2 cellular contexts compared by ENCODE assay signal in the genomic region with DNA sequence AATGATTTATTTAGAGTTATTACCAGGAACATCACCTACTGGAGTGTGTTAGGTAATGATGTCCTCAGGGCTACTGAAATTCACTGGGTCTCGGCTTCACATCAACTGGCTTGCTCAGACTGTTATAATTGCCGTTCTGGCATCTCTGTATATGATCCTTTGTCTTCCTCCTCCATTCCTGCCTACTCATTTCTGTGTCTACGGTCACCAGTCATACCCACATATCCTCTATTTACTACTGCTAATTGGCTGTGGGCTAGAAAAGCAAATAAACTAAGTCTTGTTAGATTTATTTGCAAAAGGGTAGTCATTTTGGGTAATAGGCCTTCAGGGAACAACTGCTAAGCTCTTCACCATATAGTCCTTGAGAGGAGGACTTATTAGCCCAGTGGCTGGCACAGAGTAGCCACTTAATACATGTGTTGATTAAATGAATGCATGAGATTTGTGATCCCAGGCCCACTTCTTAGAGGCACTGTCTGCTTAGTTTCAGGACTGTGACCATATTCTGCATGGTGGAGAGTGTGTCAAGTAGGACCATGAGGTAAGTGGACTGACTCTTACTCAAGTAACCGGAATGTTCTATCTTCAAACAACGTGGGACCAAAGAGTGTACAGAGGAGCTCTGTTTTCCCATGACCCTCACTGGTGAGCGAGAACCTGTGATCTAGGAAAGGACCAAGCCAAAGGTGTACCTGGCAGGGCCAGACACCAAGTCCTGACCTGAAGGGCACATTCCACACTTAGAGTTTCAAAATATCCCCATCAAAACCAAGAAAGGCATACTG.
A peak's percentile ranks its signal among the peaks of the same experiment; 100 is the strongest.
TF ChIP-seq lines count a peak whose summit lies in the region.

No MANE protein-coding gene starts in this region.

TF ChIP-seq in HEK293, 187 proteins besides CTCF, POLR2A, EP300 and RAD21:
- TF ChIP-seq, protein P1, sequence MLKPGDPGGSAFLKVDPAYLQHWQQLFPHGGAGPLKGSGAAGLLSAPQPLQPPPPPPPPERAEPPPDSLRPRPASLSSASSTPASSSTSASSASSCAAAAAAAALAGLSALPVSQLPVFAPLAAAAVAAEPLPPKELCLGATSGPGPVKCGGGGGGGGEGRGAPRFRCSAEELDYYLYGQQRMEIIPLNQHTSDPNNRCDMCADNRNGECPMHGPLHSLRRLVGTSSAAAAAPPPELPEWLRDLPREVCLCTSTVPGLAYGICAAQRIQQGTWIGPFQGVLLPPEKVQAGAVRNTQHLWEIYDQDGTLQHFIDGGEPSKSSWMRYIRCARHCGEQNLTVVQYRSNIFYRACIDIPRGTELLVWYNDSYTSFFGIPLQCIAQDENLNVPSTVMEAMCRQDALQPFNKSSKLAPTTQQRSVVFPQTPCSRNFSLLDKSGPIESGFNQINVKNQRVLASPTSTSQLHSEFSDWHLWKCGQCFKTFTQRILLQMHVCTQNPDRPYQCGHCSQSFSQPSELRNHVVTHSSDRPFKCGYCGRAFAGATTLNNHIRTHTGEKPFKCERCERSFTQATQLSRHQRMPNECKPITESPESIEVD (tag by site-specific recombination; IDR thresholded peaks at IDR 0.05): peak; percentile 19; the same call in 1 of the 2 replicates
- TF ChIP-seq, protein P2, sequence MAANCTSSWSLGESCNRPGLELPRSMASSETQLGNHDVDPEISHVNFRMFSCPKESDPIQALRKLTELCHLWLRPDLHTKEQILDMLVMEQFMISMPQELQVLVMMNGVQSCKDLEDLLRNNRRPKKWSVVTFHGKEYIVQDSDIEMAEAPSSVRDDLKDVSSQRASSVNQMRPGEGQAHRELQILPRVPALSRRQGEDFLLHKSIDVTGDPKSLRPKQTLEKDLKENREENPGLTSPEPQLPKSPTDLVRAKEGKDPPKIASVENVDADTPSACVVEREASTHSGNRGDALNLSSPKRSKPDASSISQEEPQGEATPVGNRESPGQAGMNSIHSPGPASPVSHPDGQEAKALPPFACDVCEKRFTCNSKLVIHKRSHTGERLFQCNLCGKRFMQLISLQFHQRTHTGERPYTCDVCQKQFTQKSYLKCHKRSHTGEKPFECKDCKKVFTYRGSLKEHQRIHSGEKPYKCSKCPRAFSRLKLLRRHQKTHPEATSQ (tag by site-specific recombination; IDR thresholded peaks at IDR 0.05): no peak
- TF ChIP-seq ZNF585B (tag by site-specific recombination; IDR thresholded peaks at IDR 0.05): no peak
- no peak for TF ChIP-seq ZNF521 (tag by site-specific recombination; IDR thresholded peaks at IDR 0.05)
- 0 out of 2 replicates have a peak, but pooled peaks have one; percentile 9 for TF ChIP-seq ZNF629 (tag by site-specific recombination; IDR thresholded peaks at IDR 0.05)
- TF ChIP-seq, protein P3, sequence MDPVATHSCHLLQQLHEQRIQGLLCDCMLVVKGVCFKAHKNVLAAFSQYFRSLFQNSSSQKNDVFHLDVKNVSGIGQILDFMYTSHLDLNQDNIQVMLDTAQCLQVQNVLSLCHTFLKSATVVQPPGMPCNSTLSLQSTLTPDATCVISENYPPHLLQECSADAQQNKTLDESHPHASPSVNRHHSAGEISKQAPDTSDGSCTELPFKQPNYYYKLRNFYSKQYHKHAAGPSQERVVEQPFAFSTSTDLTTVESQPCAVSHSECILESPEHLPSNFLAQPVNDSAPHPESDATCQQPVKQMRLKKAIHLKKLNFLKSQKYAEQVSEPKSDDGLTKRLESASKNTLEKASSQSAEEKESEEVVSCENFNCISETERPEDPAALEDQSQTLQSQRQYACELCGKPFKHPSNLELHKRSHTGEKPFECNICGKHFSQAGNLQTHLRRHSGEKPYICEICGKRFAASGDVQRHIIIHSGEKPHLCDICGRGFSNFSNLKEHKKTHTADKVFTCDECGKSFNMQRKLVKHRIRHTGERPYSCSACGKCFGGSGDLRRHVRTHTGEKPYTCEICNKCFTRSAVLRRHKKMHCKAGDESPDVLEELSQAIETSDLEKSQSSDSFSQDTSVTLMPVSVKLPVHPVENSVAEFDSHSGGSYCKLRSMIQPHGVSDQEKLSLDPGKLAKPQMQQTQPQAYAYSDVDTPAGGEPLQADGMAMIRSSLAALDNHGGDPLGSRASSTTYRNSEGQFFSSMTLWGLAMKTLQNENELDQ (tag by site-specific recombination; IDR thresholded peaks at IDR 0.05; ENCODE audit: low read depth): peak; percentile 45; the same call in 1 of the 2 replicates
- peak; percentile 45; the same call in 1 of the 2 replicates for TF ChIP-seq OSR2 (tag by site-specific recombination; IDR thresholded peaks at IDR 0.05)
- peak; percentile 93 for TF ChIP-seq EGR2 (tag by site-specific recombination; IDR thresholded peaks at IDR 0.05; ENCODE audit: low read depth)
- peak; percentile 60; the same call in 1 of the 2 replicates for TF ChIP-seq FEZF1 (tag by site-specific recombination; IDR thresholded peaks at IDR 0.05)
- TF ChIP-seq SP7 (tag by site-specific recombination; IDR thresholded peaks at IDR 0.05): peak; percentile 49; the same call in 1 of the 2 replicates
- peak; percentile 68 for TF ChIP-seq ZNF600 (tag by site-specific recombination; IDR thresholded peaks at IDR 0.05)
- no peak for TF ChIP-seq ZNF473 (tag by site-specific recombination; IDR thresholded peaks at IDR 0.05)
- TF ChIP-seq GFI1B (tag by site-specific recombination; IDR thresholded peaks at IDR 0.05): 0 out of 2 replicates have a peak, but pooled peaks have one; percentile 13
- TF ChIP-seq ZNF843 (tag by site-specific recombination; IDR thresholded peaks at IDR 0.05): no peak
- peak; percentile 94 for TF ChIP-seq ZFHX2 (tag by site-specific recombination; conservative IDR thresholded peaks at IDR 0.05)

TF ChIP-seq in WTC11, 78 proteins besides CTCF, POLR2A, EP300 and RAD21:
- no peak for TF ChIP-seq OVOL2 (CRISPR knock-in tag; IDR thresholded peaks at IDR 0.05; ENCODE audit: borderline replicate concordance)
- no peak for TF ChIP-seq ZNF219 (CRISPR knock-in tag; IDR thresholded peaks at IDR 0.05; ENCODE audit: borderline replicate concordance)
- TF ChIP-seq FOXJ3 (CRISPR knock-in tag; IDR thresholded peaks at IDR 0.05; ENCODE audit: borderline replicate concordance): no peak
- TF ChIP-seq ZNF396 (CRISPR knock-in tag; IDR thresholded peaks at IDR 0.05; ENCODE audit: borderline replicate concordance): no peak
- no peak for TF ChIP-seq FOXK1 (CRISPR knock-in tag; IDR thresholded peaks at IDR 0.05)
- no peak for TF ChIP-seq RELA (CRISPR knock-in tag; IDR thresholded peaks at IDR 0.05; ENCODE audit: borderline replicate concordance)
- TF ChIP-seq MYBL2 (CRISPR knock-in tag; IDR thresholded peaks at IDR 0.05): no peak
- TF ChIP-seq RORB (CRISPR knock-in tag; IDR thresholded peaks at IDR 0.05): no peak
- TF ChIP-seq, protein P4, sequence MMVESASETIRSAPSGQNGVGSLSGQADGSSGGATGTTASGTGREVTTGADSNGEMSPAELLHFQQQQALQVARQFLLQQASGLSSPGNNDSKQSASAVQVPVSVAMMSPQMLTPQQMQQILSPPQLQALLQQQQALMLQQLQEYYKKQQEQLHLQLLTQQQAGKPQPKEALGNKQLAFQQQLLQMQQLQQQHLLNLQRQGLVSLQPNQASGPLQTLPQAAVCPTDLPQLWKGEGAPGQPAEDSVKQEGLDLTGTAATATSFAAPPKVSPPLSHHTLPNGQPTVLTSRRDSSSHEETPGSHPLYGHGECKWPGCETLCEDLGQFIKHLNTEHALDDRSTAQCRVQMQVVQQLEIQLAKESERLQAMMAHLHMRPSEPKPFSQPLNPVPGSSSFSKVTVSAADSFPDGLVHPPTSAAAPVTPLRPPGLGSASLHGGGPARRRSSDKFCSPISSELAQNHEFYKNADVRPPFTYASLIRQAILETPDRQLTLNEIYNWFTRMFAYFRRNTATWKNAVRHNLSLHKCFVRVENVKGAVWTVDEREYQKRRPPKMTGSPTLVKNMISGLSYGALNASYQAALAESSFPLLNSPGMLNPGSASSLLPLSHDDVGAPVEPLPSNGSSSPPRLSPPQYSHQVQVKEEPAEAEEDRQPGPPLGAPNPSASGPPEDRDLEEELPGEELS (CRISPR knock-in tag; IDR thresholded peaks at IDR 0.05): no peak
- no peak for TF ChIP-seq ZNF317 (CRISPR knock-in tag; IDR thresholded peaks at IDR 0.05; ENCODE audit: borderline replicate concordance, low read depth)
